Comparison of ENCODE assay signal across 2 cellular contexts in genomic region chr12:113468365-113469223, GRCh38.
A peak's percentile ranks its signal among the peaks of the same experiment; 100 is the strongest.
TF ChIP-seq lines count a peak whose summit lies in the region.

No MANE protein-coding gene starts in this region.

TF ChIP-seq in GM23338, 12 proteins besides CTCF, POLR2A, EP300 and RAD21:
- TF ChIP-seq EZH2phosphoT487 (IDR thresholded peaks at IDR 0.05; ENCODE audit: unreplicated experiment), result peak; percentile 3
- TF ChIP-seq STAT1 (IDR thresholded peaks at IDR 0.05; ENCODE audit: unreplicated experiment), result no peak
- TF ChIP-seq EZH2 (IDR thresholded peaks at IDR 0.05; ENCODE audit: low read depth, unreplicated experiment), result peak; percentile 89
- no peak for TF ChIP-seq ZNF114 (CRISPR knock-in tag; IDR thresholded peaks at IDR 0.05)
- TF ChIP-seq ZNF462 (CRISPR knock-in tag; IDR thresholded peaks at IDR 0.05), result no peak
- TF ChIP-seq ZNF331 (CRISPR knock-in tag; IDR thresholded peaks at IDR 0.05; ENCODE audit: low read depth), result no peak
- no peak for TF ChIP-seq JUNB (IDR thresholded peaks at IDR 0.05; ENCODE audit: unreplicated experiment)
- TF ChIP-seq CREB1 (CRISPR knock-in tag; IDR thresholded peaks at IDR 0.05; ENCODE audit: low read depth), result peak; percentile 43; the same call in 1 of the 2 replicates
- no peak for TF ChIP-seq REST (IDR thresholded peaks at IDR 0.05; ENCODE audit: unreplicated experiment)
TF ChIP-seq in GM23338: peak in this region for 3.

TF ChIP-seq in H1, 55 proteins besides CTCF, POLR2A, EP300 and RAD21:
- TF ChIP-seq RNF2 (IDR thresholded peaks at IDR 0.05; ENCODE audit: borderline replicate concordance, low read depth, low read length, missing control alignments, poor library complexity, severe bottlenecking) (peak; percentile 57), E2F6 (IDR thresholded peaks at IDR 0.05) (peak; percentile 80), POLR2AphosphoS5 (IDR thresholded peaks at IDR 0.05; ENCODE audit: low read depth, low read length) (no peak), PHF8 (conservative IDR thresholded peaks at IDR 0.05; ENCODE audit: low read depth, low read length) (no peak), CREB1 (IDR thresholded peaks at IDR 0.05) (peak; percentile 30; the same call in 1 of the 2 replicates), TAF7 (optimal IDR thresholded peaks at IDR 0.05; ENCODE audit: borderline replicate concordance, low read depth, low read length) (no peak), SUZ12 (IDR thresholded peaks at IDR 0.05; ENCODE audit: low read length) (peak; percentile 76; the same call in 1 of the 2 replicates)
